ENCODE assay signal across 8 cellular contexts in the genomic region with DNA sequence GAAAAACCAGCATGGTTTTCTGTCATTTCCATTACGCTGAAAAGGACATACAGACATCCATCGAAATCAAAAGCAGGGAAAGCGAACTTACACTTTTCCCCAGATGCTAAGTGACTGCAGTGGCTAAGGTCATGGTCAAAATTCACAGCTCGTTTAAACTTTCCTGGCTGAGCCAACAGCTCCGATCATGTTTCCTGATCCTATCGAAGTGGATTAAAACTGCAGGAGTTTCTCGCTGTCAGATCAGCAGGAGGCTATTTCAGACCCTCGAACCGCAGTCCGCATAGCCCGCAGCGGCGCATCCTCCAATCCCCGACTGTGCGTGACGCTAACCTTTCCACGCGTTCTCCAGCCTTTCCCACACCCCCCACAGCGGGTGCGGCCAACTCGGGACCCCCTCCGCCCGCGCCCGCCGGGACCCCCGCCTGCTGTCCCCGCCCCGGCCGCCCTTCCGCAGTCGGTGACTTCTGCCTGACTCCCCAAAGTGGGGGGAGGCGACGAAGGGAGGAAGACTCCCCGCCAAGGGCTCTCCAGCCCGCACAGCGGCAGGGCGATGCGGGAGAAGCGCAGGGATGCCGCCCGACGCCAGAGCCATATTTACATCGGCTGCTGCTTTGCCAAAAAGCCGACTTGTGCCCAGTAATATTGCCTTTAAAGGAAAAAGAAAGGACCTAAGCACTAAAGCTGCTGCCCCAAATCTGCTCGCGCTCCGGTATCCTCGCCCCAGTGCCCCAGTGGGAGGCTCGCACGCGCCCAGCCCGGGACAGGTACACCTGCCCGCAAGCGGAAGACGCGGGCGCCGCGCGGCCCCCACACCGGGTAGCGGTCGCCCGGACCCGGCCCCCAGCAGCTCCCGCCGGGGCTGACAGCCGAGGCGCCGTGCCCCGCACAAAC. TPM values are rescaled to one million over a fixed set of nuclear protein-coding genes. Genes with fewer than 3 reads are reported as not detected.
A peak's percentile ranks its signal among the peaks of the same experiment; 100 is the strongest.
DNase-seq lines count a peak whose midpoint lies in the region; ATAC-seq and TF ChIP-seq lines count a peak whose summit lies in the region.

No MANE protein-coding gene starts in this region.

- H3K4me3 ChIP-seq in A673 (ENCODE audit: low read depth, low read length, poor library complexity, severe bottlenecking) (peak overlapping the region; percentile 90), WI38 (ENCODE audit: low read depth, low read length) (peak overlapping the region; percentile 90), lower lobe of right lung (peak overlapping the region; percentile 91)

- TF ChIP-seq POLR2A in GM18951 (IDR thresholded peaks at IDR 0.05; ENCODE audit: extremely low read depth, insufficient read depth, insufficient read length): peak; percentile 25

- peaks cover 42% of the 10 kb centered on the region for H3K4me1 Mint-ChIP-seq in dendritic cell treated with granulocyte-macrophage colony-stimulating factor and Interleukin-4, amounts not matched to agents 40 ng/mL and 50 ng/mL, for 4 days (ENCODE audit: low read depth)
- H3K4me1 Mint-ChIP-seq in stimulated activated memory B cell treated with anti-CD40 and anti-IgM and Interleukin-4, amounts not matched to agents 10 μg/mL and 1 μg/mL and 100 μg/mL, for 72 hours: peaks cover 48% of the 10 kb centered on the region

- DNase-seq in A673 (ENCODE audit: low spot score) (peak; percentile 50), lower lobe of right lung (peak; percentile 65), H4 (ENCODE audit: low spot score) (no peak)

- H3K36me3 Mint-ChIP-seq in dendritic cell treated with granulocyte-macrophage colony-stimulating factor and Interleukin-4, amounts not matched to agents 40 ng/mL and 50 ng/mL, for 4 days (ENCODE audit: low read depth): peaks cover 16% of the 10 kb centered on the region
- peaks cover 3% of the 10 kb centered on the region for H3K36me3 Mint-ChIP-seq in stimulated activated memory B cell treated with anti-CD40 and anti-IgM and Interleukin-4, amounts not matched to agents 10 μg/mL and 1 μg/mL and 100 μg/mL, for 72 hours

- no peak for TF ChIP-seq CTCF in A673 (conservative IDR thresholded peaks at IDR 0.05; ENCODE audit: low read depth, low read length)
- no peak for TF ChIP-seq CTCF in WI38 (IDR thresholded peaks at IDR 0.05; ENCODE audit: low read depth, low read length)
- no peak for TF ChIP-seq CTCF in lower lobe of right lung (IDR thresholded peaks at IDR 0.05)

- POLR2A ChIA-PET in A673 (lab: Charles Lee; ENCODE audit: low non-redundant PET): interaction anchor here (0.6 kb wide), 1 partner anchor 271 kb away, joined by 10 read pairs; no protein-coding TSS in a partner anchor

- peaks cover 4% of the 10 kb centered on the region for H3K9me3 Mint-ChIP-seq in dendritic cell treated with granulocyte-macrophage colony-stimulating factor and Interleukin-4, amounts not matched to agents 40 ng/mL and 50 ng/mL, for 4 days
- no peaks in the 10 kb centered on the region for H3K9me3 Mint-ChIP-seq in stimulated activated memory B cell treated with anti-CD40 and anti-IgM and Interleukin-4, amounts not matched to agents 10 μg/mL and 1 μg/mL and 100 μg/mL, for 72 hours

- no peaks in the 10 kb centered on the region for H3K36me3 ChIP-seq in A673 (ENCODE audit: insufficient read depth, low read length, poor library complexity, severe bottlenecking)
- no peaks in the 10 kb centered on the region for H3K36me3 ChIP-seq in lower lobe of right lung

- in situ Hi-C loops in GM18951 (cut with MboI; ENCODE audit: low sequenced_read_pairs, unreplicated experiment): no loop called here

- peak overlapping the region; percentile 91 for H3K4me3 Mint-ChIP-seq in dendritic cell treated with granulocyte-macrophage colony-stimulating factor and Interleukin-4, amounts not matched to agents 40 ng/mL and 50 ng/mL, for 4 days
- peak overlapping the region; percentile 91 for H3K4me3 Mint-ChIP-seq in stimulated activated memory B cell treated with anti-CD40 and anti-IgM and Interleukin-4, amounts not matched to agents 10 μg/mL and 1 μg/mL and 100 μg/mL, for 72 hours

- H3K27ac ChIP-seq in A673 (ENCODE audit: low read depth, low read length, poor library complexity, severe bottlenecking) (peak overlapping the region; percentile 66), lower lobe of right lung (peak overlapping the region; percentile 89)

- no TSS peak for BruUV-seq in A673 (replicated peaks; lab: Mats Ljungman, UMichigan)

- H3K27me3 ChIP-seq in A673 (replicated peaks; ENCODE audit: insufficient read depth, low read depth, low read length, poor library complexity) (no peaks in the 10 kb centered on the region), lower lobe of right lung (ENCODE audit: low read depth) (no peaks in the 10 kb centered on the region)

- H3K9me3 ChIP-seq in A673 (ENCODE audit: low read depth, low read length, poor library complexity, severe bottlenecking): no peaks in the 10 kb centered on the region
- H3K9me3 ChIP-seq in lower lobe of right lung: no peaks in the 10 kb centered on the region

- peaks cover 10% of the 10 kb centered on the region for H3K4me1 ChIP-seq in A673 (ENCODE audit: insufficient read depth, low read length, poor library complexity, severe bottlenecking)
- H3K4me1 ChIP-seq in lower lobe of right lung: peaks cover 34% of the 10 kb centered on the region

- ATAC-seq in HG03558 (IDR thresholded peaks at IDR 0.05; ENCODE audit: extremely low read depth, unreplicated experiment) (peak; percentile 6), lower lobe of right lung (peak; percentile 59 to 63)
- ATAC-seq in stimulated activated memory B cell treated with anti-CD40 and anti-IgM and Interleukin-4, amounts not matched to agents 10 μg/mL and 1 μg/mL and 100 μg/mL, for 72 hours: peak; percentile 60

- CTCF ChIA-PET in A673 (lab: Charles Lee): no interaction called here

- H3K27me3 Mint-ChIP-seq in dendritic cell treated with granulocyte-macrophage colony-stimulating factor and Interleukin-4, amounts not matched to agents 40 ng/mL and 50 ng/mL, for 4 days: peaks cover 4% of the 10 kb centered on the region
- no peaks in the 10 kb centered on the region for H3K27me3 Mint-ChIP-seq in stimulated activated memory B cell treated with anti-CD40 and anti-IgM and Interleukin-4, amounts not matched to agents 10 μg/mL and 1 μg/mL and 100 μg/mL, for 72 hours

- intact Hi-C loops in A673 (cut with micrococcal nuclease; ENCODE audit: unreplicated experiment): loop anchor here (5.0 kb wide), 1 partner anchor 96 kb away; no protein-coding TSS in a partner anchor
- intact Hi-C loops in dendritic cell treated with granulocyte-macrophage colony-stimulating factor and Interleukin-4, amounts not matched to agents 40 ng/mL and 50 ng/mL, for 4 days (cut with micrococcal nuclease): loop anchor here (5.0 to 10.0 kb wide), 5 partner anchors 106 to 1188 kb away; a partner anchor contains a TSS
- intact Hi-C loops in lower lobe of right lung (cut with DNase I): no loop called here

- H3K27ac Mint-ChIP-seq in dendritic cell treated with granulocyte-macrophage colony-stimulating factor and Interleukin-4, amounts not matched to agents 40 ng/mL and 50 ng/mL, for 4 days: peak overlapping the region; percentile 84
- peak overlapping the region; percentile 82 for H3K27ac Mint-ChIP-seq in stimulated activated memory B cell treated with anti-CD40 and anti-IgM and Interleukin-4, amounts not matched to agents 10 μg/mL and 1 μg/mL and 100 μg/mL, for 72 hours

RNA-seq across cellular contexts. Expression of a gene that starts 1.2 kb away (rescaled TPM):
- total RNA-seq in A673 (2021) (18.3 and 19.8 TPM in 2 replicates), lower lobe of right lung (67.6 TPM)
- 10.8 and 28.5 TPM in 2 replicates for total RNA-seq in H4 (2014; rRNA removed; shearing (Covaris generic))

Comparison
In these comparisons a context has a peak if more than half of its experiments do, and no peak if none do; other contexts are left out.
1. ATAC-seq: peak in every context shown above with its lines; median percentile 61 in lower lobe of right lung; 60 in stimulated activated memory B cell treated with anti-CD40 and anti-IgM and Interleukin-4, amounts not matched to agents 10 μg/mL and 1 μg/mL and 100 μg/mL, for 72 hours; 6 in HG03558.